ENCODE assay signal across 20 cellular contexts in genomic region chr4:110154586-110154985, GRCh38.
"Had no signal": no experiment of that assay in that cellular context is flagged by ENCODE, and none has a peak within 500 bp of the region (broad histone marks: within the 10 kb centered on the region; RNA-seq: fewer than 3 reads in every experiment).

No MANE protein-coding gene starts in this region.

- H3K27ac Mint-ChIP-seq: activated CD4-positive, alpha-beta T cell treated with anti-CD3 and anti-CD28 coated beads, Interleukin-2, amount 10 ng/mL, durations not matched to agents 7 days and 5 days; activated CD8-positive, alpha-beta T cell treated with anti-CD3 and anti-CD28 coated beads, Interleukin-2, amount 10 ng/mL, durations not matched to agents 7 days and 5 days; activated naive CD4-positive, alpha-beta T cell treated with anti-CD3 and anti-CD28 coated beads, Interleukin-2, amount 10 ng/mL, durations not matched to agents 7 days and 5 days; activated naive CD8-positive, alpha-beta T cell treated with anti-CD3 and anti-CD28 coated beads, Interleukin-2, amount 50 U/mL, for 24 hours; activated T-cell treated with anti-CD3 and anti-CD28 coated beads, Interleukin-2, amount 50 U/mL, for 24 hours; activated T-helper 2 cell treated with anti-CD3 and anti-CD28 coated beads, Interferon-gamma antibody, Interleukin-2, Interleukin-4, amounts not matched to agents 10 μg/mL and 5 μg/mL and 100 μg/mL, durations not matched to agents 14 hours and 24 hours and 36 hours; nephron had no signal

- ATAC-seq: activated CD4-positive, CD25-positive, alpha-beta regulatory T cell treated with anti-CD3 and anti-CD28 coated beads, Interleukin-2, amount 50 U/mL, for 24 hours; activated CD8-positive, alpha-beta T cell treated with anti-CD3 and anti-CD28 coated beads, Interleukin-2, amount 10 ng/mL, durations not matched to agents 7 days and 5 days; activated naive CD8-positive, alpha-beta T cell treated with anti-CD3 and anti-CD28 coated beads, Interleukin-2, amount 50 U/mL, for 24 hours; left lobe of liver; right lobe of liver had no signal

- H3K4me1 Mint-ChIP-seq: activated naive CD4-positive, alpha-beta T cell treated with anti-CD3 and anti-CD28 coated beads, Interleukin-2, amount 10 ng/mL, durations not matched to agents 7 days and 5 days; activated naive CD8-positive, alpha-beta T cell treated with anti-CD3 and anti-CD28 coated beads, Interleukin-2, amount 50 U/mL, for 24 hours had no signal

- H3K9me3 Mint-ChIP-seq: activated CD4-positive, alpha-beta T cell treated with anti-CD3 and anti-CD28 coated beads, Interleukin-2, amount 10 ng/mL, durations not matched to agents 7 days and 5 days; activated naive CD4-positive, alpha-beta T cell treated with anti-CD3 and anti-CD28 coated beads, Interleukin-2, amount 10 ng/mL, durations not matched to agents 7 days and 5 days; activated naive CD8-positive, alpha-beta T cell treated with anti-CD3 and anti-CD28 coated beads, Interleukin-2, amount 50 U/mL, for 24 hours; activated T-cell treated with anti-CD3 and anti-CD28 coated beads, Interleukin-2, amount 50 U/mL, for 24 hours; activated T-helper 2 cell treated with anti-CD3 and anti-CD28 coated beads, Interferon-gamma antibody, Interleukin-2, Interleukin-4, amounts not matched to agents 10 μg/mL and 5 μg/mL and 100 μg/mL, durations not matched to agents 14 hours and 24 hours and 36 hours; nephron had no signal

- DNase-seq: activated CD4-positive, alpha-beta T cell treated with anti-CD3 and anti-CD28 coated beads, Interleukin-2, amount 10 ng/mL, durations not matched to agents 7 days and 5 days; activated CD8-positive, alpha-beta T cell treated with anti-CD3 and anti-CD28 coated beads, Interleukin-2, amount 10 ng/mL, durations not matched to agents 7 days and 5 days; activated naive CD4-positive, alpha-beta T cell treated with anti-CD3 and anti-CD28 coated beads, Interleukin-2, amount 10 ng/mL, durations not matched to agents 7 days and 5 days; activated naive CD8-positive, alpha-beta T cell treated with anti-CD3 and anti-CD28 coated beads, Interleukin-2, amount 50 U/mL, for 24 hours; activated T-cell treated with anti-CD3 and anti-CD28 coated beads, Interleukin-2, amount 50 U/mL, for 24 hours; aorta; brain microvascular endothelial cell; erythroblast; foreskin melanocyte; kidney; right lobe of liver; small intestine; stimulated activated CD4-positive, alpha-beta T cell treated with anti-CD3 and anti-CD28 coated beads, Interleukin-15, amount 100 ng/mL, for 24 hours; stimulated activated CD4-positive, alpha-beta T cell treated with anti-CD3 and anti-CD28 coated beads, Interleukin-4, amount 100 ng/mL, for 1 hour; stomach; upper lobe of left lung had no signal

- H3K4me3 Mint-ChIP-seq: activated CD4-positive, alpha-beta T cell treated with anti-CD3 and anti-CD28 coated beads, Interleukin-2, amount 10 ng/mL, durations not matched to agents 7 days and 5 days; activated CD8-positive, alpha-beta T cell treated with anti-CD3 and anti-CD28 coated beads, Interleukin-2, amount 10 ng/mL, durations not matched to agents 7 days and 5 days; activated naive CD4-positive, alpha-beta T cell treated with anti-CD3 and anti-CD28 coated beads, Interleukin-2, amount 10 ng/mL, durations not matched to agents 7 days and 5 days; activated naive CD8-positive, alpha-beta T cell treated with anti-CD3 and anti-CD28 coated beads, Interleukin-2, amount 50 U/mL, for 24 hours; activated T-cell treated with anti-CD3 and anti-CD28 coated beads, Interleukin-2, amount 50 U/mL, for 24 hours; nephron had no signal

- H3K36me3 Mint-ChIP-seq: activated naive CD4-positive, alpha-beta T cell treated with anti-CD3 and anti-CD28 coated beads, Interleukin-2, amount 10 ng/mL, durations not matched to agents 7 days and 5 days had no signal

- H3K27me3 Mint-ChIP-seq: activated CD4-positive, alpha-beta T cell treated with anti-CD3 and anti-CD28 coated beads, Interleukin-2, amount 10 ng/mL, durations not matched to agents 7 days and 5 days; activated naive CD4-positive, alpha-beta T cell treated with anti-CD3 and anti-CD28 coated beads, Interleukin-2, amount 10 ng/mL, durations not matched to agents 7 days and 5 days; activated naive CD8-positive, alpha-beta T cell treated with anti-CD3 and anti-CD28 coated beads, Interleukin-2, amount 50 U/mL, for 24 hours; activated T-cell treated with anti-CD3 and anti-CD28 coated beads, Interleukin-2, amount 50 U/mL, for 24 hours had no signal
